In genomic region chr1:101645810-101646209, GRCh38 we compare ENCODE assay signal across 27 cellular contexts.
"Had no signal": no experiment of that assay in that cellular context is flagged by ENCODE, and none has a peak within 500 bp of the region (broad histone marks: within the 10 kb centered on the region; RNA-seq: fewer than 3 reads in every experiment).

No MANE protein-coding gene starts in this region.

- H3K27ac ChIP-seq: stomach, suprapubic skin, testis, thoracic aorta, thyroid gland, tibial artery, tibial nerve, transverse colon, upper lobe of left lung, upper lobe of right lung, uterus, vagina had no signal

- FAIRE-seq: urothelium cell line had no signal

- H3K27me3 ChIP-seq: stomach, suprapubic skin, testis, thyroid gland, tibial artery, tibial nerve, transverse colon, upper lobe of left lung, upper lobe of right lung, uterus, vagina had no signal

- DNase-seq: stimulated activated CD4-positive, alpha-beta T cell treated with anti-CD3 and anti-CD28 coated beads, Interleukin-2, amount 100 ng/mL, for 48 hours; stimulated activated CD4-positive, alpha-beta T cell treated with anti-CD3 and anti-CD28 coated beads, Interleukin-4, amount 100 ng/mL, for 1 hour; stimulated activated CD4-positive, alpha-beta T cell treated with anti-CD3 and anti-CD28 coated beads, Interleukin-4, amount 100 ng/mL, for 24 hours; stimulated activated CD4-positive, alpha-beta T cell treated with anti-CD3 and anti-CD28 coated beads, Interleukin-4, amount 100 ng/mL, for 4 hours; stimulated activated CD8-positive, alpha-beta memory T cell treated with anti-CD3 and anti-CD28 coated beads, Interleukin-4, amount 100 ng/mL, for 48 hours; stimulated activated naive B cell treated with anti-CD40 and anti-IgM and Interleukin-4, amounts not matched to agents 10 μg/mL and 1 μg/mL and 100 μg/mL, for 72 hours; stimulated activated naive CD4-positive, alpha-beta T cell; stimulated activated naive CD4-positive, alpha-beta T cell treated with Interleukin-2 at 50 U/mL for 16 hours; stimulated activated naive CD8-positive, alpha-beta T cell treated with anti-CD3 and anti-CD28 coated beads, Interleukin-15, amount 100 ng/mL, for 72 hours; stimulated activated naive CD8-positive, alpha-beta T cell treated with anti-CD3 and anti-CD28 coated beads, Interleukin-15, Interleukin-2, amounts not matched to agents 100 U/mL and 50 U/mL, for 24 hours; stomach; substantia nigra; testis; thyroid gland; tibial artery; transverse colon; trophoblast cell; upper lobe of left lung; upper lobe of right lung; uterus had no signal

- H3K9me3 ChIP-seq: stomach, suprapubic skin, testis, thoracic aorta, thyroid gland, tibial artery, tibial nerve, transverse colon, upper lobe of left lung, upper lobe of right lung, uterus, vagina had no signal

- ATAC-seq: stimulated activated effector memory CD8-positive, alpha-beta T cell treated with anti-CD3 and anti-CD28 coated beads, Interleukin-12 subunit alpha, Interleukin-12 subunit beta, amount 100 ng/mL, for 72 hours; stimulated activated memory B cell treated with anti-CD40 and anti-IgM and Interleukin-4, amounts not matched to agents 10 μg/mL and 1 μg/mL and 100 μg/mL, for 72 hours; stimulated activated naive B cell treated with anti-CD40 and anti-IgM and Interleukin-4, amounts not matched to agents 10 μg/mL and 1 μg/mL and 100 μg/mL, for 72 hours; stimulated activated naive CD8-positive, alpha-beta T cell treated with anti-CD3 and anti-CD28 coated beads, Interleukin-15, amount 100 ng/mL, for 72 hours; stimulated activated naive CD8-positive, alpha-beta T cell treated with anti-CD3 and anti-CD28 coated beads, Interleukin-15, Interleukin-2, amounts not matched to agents 100 U/mL and 50 U/mL, for 24 hours; upper lobe of right lung had no signal

- H3K4me3 ChIP-seq: stomach, suprapubic skin, testis, thoracic aorta, thyroid gland, tibial artery, tibial nerve, transverse colon, upper lobe of left lung, upper lobe of right lung, uterus, vagina had no signal

- H3K4me1 ChIP-seq: stomach, suprapubic skin, testis, thyroid gland, tibial artery, tibial nerve, transverse colon, upper lobe of left lung, upper lobe of right lung, uterus, vagina had no signal

- H3K36me3 ChIP-seq: stomach, suprapubic skin, thoracic aorta, thyroid gland, tibial artery, tibial nerve, transverse colon, upper lobe of left lung, upper lobe of right lung, uterus, vagina had no signal
